8 cellular contexts compared by ENCODE assay signal in the genomic region with DNA sequence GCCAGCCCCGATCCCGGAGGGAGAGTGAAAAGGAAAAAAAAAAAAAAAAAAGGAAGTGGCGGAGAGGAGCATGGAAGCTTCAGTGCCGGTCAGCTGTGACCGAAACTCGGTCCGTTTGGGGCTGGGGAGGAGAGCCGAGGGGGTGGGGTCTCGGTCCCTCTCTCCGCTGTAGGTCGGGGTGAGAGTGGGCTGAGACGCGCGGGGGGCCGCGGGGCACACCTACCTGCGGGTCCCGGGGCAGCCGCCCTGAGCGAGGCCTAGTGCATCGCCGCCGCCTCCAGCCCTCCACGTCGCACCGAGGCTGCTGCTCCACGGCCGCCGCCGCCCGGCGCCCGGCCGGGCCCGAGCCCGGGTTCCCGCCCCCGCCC. TPM values are rescaled to one million over a fixed set of nuclear protein-coding genes. Genes with fewer than 3 reads are reported as not detected.
A peak's percentile ranks its signal among the peaks of the same experiment; 100 is the strongest.
DNase-seq lines count a peak whose midpoint lies in the region; ATAC-seq, FAIRE-seq and TF ChIP-seq lines count a peak whose summit lies in the region.

No MANE protein-coding gene starts in this region.

- H3K9me3 Mint-ChIP-seq in astrocyte (ENCODE audit: unreplicated experiment) = no peaks in the 10 kb centered on the region

- 1% methylated on average over 17 to 38 of the region's 38 CpGs for WGBS in small intestine, 3 donors

- peak; percentile 51 for ATAC-seq in HG02763 (IDR thresholded peaks at IDR 0.05; ENCODE audit: unreplicated experiment)

- no peaks in the 10 kb centered on the region for H3K27me3 Mint-ChIP-seq in astrocyte (ENCODE audit: low read depth, unreplicated experiment)

- H3K27ac ChIP-seq in astrocyte (ENCODE audit: low read depth, low read length) (peak overlapping the region; percentile 88), small intestine (ENCODE audit: low read depth in 1 of 2, low read length in 1 of 2) (peak overlapping the region; percentile 98)

- H2AFZ ChIP-seq in astrocyte (ENCODE audit: low read depth, low read length) = peak overlapping the region; percentile 96

- H3K9me3 ChIP-seq in astrocyte (ENCODE audit: insufficient read depth, low read depth, low read length) = no peaks in the 10 kb centered on the region
- H3K9me3 ChIP-seq in small intestine (ENCODE audit: control insufficient read depth, low read depth) = no peaks in the 10 kb centered on the region

- H3K79me2 ChIP-seq in astrocyte (ENCODE audit: insufficient read depth, low read length) = peaks cover 56% of the 10 kb centered on the region

- peak overlapping the region; percentile 94 for H3K4me2 ChIP-seq in astrocyte (ENCODE audit: low read length)

- H3K4me1 ChIP-seq in astrocyte (ENCODE audit: insufficient read depth, low read length) (peaks cover 5% of the 10 kb centered on the region), small intestine (ENCODE audit: control insufficient read depth in 2 of 2, insufficient read depth in 1 of 2, low read depth in 1 of 2, low read length in 1 of 2) (peaks cover 2 to 5% of the 10 kb centered on the region in 2 donors)

- H3K36me3 Mint-ChIP-seq in astrocyte (ENCODE audit: low read depth, unreplicated experiment) = no peaks in the 10 kb centered on the region

- H3K36me3 ChIP-seq in astrocyte (ENCODE audit: insufficient read depth, low read length) (no peaks in the 10 kb centered on the region), small intestine (ENCODE audit: control insufficient read depth in 2 of 2, insufficient read depth in 2 of 2, low read length in 2 of 2) (no peaks in the 10 kb centered on the region)

- H3K4me3 ChIP-seq in astrocyte (ENCODE audit: insufficient read depth, low read depth, low read length) (peak overlapping the region; percentile 91), small intestine (ENCODE audit: low read depth in 1 of 2, low read length in 2 of 2) (peak overlapping the region; percentile 82 to 89)

- no peak for TF ChIP-seq CTCF in astrocyte (IDR thresholded peaks at IDR 0.05; ENCODE audit: insufficient read depth, low read depth, low read length)

- H3K27me3 ChIP-seq in astrocyte (ENCODE audit: insufficient read depth, low read length) (no peaks in the 10 kb centered on the region), small intestine (ENCODE audit: control insufficient read depth in 2 of 2, insufficient read depth in 2 of 2, low read length in 2 of 2) (no peaks in the 10 kb centered on the region)

- FAIRE-seq in astrocyte (lab: Jason Lieb, UNC) (no peak), small intestine (lab: Jason Lieb, UNC) (no peak)

- H4K20me1 ChIP-seq in astrocyte (ENCODE audit: insufficient read depth, low read length) = peaks cover 16% of the 10 kb centered on the region

- H3K9ac ChIP-seq in astrocyte (ENCODE audit: low read length) = peak overlapping the region; percentile 94

- H3K27ac Mint-ChIP-seq in astrocyte (ENCODE audit: unreplicated experiment) = peak overlapping the region; percentile 99

- H3K4me3 Mint-ChIP-seq in astrocyte (ENCODE audit: unreplicated experiment) = peak overlapping the region; percentile 99

- DNase-seq in stimulated activated CD4-positive, alpha-beta T cell treated with anti-CD3 and anti-CD28 coated beads, Interleukin-15, amount 100 ng/mL, for 24 hours = peak; percentile 59
- DNase-seq in stimulated activated CD4-positive, alpha-beta T cell treated with anti-CD3 and anti-CD28 coated beads, Interleukin-12 subunit alpha, Interleukin-12 subunit beta, amount 100 ng/mL, for 4 hours = no peak
- DNase-seq in NOMO-1 treated with DMSO at 0.1 percent for 48 hours (lab: John Stamatoyannopoulos, UW; ENCODE audit: unreplicated experiment) (peak; percentile 42), astrocyte (ENCODE audit: low read depth) (peak; percentile 32), iPS-NIHi11 (ENCODE audit: low spot score) (peak; percentile 62), small intestine (peak; percentile 31), retina (no peak)

- H3K4me1 Mint-ChIP-seq in astrocyte (ENCODE audit: low read depth, unreplicated experiment) = peaks cover 17% of the 10 kb centered on the region

RNA-seq across cellular contexts. Expression of gene VPS54, which starts 0.5 kb away (rescaled TPM):
- total RNA-seq in astrocyte = 17.5 and 17.9 TPM in 2 replicates
- polyA plus RNA-seq in small intestine = 10 to 100 TPM; 12.3 to 21.7 (median 13.5) TPM

Comparison
In these comparisons a context has a peak if more than half of its experiments do, and no peak if none do; other contexts are left out.
1. DNase-seq: peak in stimulated activated CD4-positive, alpha-beta T cell treated with anti-CD3 and anti-CD28 coated beads, Interleukin-15, amount 100 ng/mL, for 24 hours (single experiment), NOMO-1 treated with DMSO at 0.1 percent for 48 hours (single experiment), astrocyte (single experiment), iPS-NIHi11 (single experiment) and small intestine (single experiment); none in stimulated activated CD4-positive, alpha-beta T cell treated with anti-CD3 and anti-CD28 coated beads, Interleukin-12 subunit alpha, Interleukin-12 subunit beta, amount 100 ng/mL, for 4 hours (single experiment) and retina (single experiment).